Comparison of ENCODE assay signal across 1 cellular context in the genomic region with DNA sequence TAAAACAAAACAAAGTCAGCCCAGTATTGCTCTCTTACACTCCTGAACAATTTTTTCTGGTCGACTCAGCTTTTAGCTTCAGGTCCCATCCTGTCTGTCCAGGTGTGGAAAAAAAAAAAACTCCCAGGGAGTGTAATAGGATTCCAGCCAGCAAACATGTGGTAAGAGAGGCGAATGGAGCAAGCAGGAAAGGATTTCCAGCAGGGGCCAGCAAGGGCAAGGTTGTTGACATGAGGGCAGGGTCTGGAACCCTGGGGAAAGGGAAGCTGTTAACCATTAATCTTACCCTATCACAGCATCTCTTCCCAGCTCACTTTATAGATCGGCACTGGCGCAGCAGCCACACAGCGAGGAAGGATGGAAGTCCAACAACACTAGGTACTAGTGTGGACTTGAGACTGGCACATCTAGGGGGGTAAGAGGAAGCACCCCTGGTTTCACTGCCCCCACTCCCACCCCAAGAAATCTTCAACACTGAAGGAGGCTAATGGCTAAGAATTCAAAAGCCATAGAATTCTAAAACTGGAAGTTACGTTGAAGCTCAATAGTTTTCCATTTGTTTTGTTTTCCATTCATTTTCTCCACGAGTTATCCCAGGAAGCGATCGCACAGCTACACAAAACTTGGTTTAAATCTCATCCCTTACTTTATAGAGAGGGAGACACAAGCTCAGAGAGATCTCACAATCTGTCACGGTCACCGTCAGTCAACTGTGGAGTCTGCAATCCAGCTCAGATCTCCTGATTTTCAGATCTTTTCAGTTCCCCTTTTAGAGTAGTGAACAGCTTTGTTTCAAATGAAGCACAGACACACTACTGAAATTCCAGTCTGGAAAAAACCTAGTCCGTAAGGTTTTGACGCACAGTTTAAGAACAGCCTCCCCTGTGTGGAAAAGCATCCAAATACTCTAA.
TF ChIP-seq lines count a peak whose summit lies in the region.

No MANE protein-coding gene starts in this region.

TF ChIP-seq in endothelial cell of umbilical vein, 7 proteins besides CTCF, POLR2A, EP300 and RAD21:
- TF ChIP-seq FOS (IDR thresholded peaks at IDR 0.05; ENCODE audit: borderline replicate concordance, insufficient read depth, low read length) (no peak), MYC (IDR thresholded peaks at IDR 0.05; ENCODE audit: low read depth, low read length) (no peak), POLR2AphosphoS5 (IDR thresholded peaks at IDR 0.05; ENCODE audit: insufficient read depth, low read depth, low read length) (no peak), JUN (IDR thresholded peaks at IDR 0.05; ENCODE audit: borderline replicate concordance, insufficient read depth, insufficient read length, low read depth) (no peak), EZH2 (IDR thresholded peaks at IDR 0.05; ENCODE audit: borderline replicate concordance, low read depth, low read length, severe bottlenecking) (no peak)
